ENCODE assay signal across 9 cellular contexts in the genomic region with DNA sequence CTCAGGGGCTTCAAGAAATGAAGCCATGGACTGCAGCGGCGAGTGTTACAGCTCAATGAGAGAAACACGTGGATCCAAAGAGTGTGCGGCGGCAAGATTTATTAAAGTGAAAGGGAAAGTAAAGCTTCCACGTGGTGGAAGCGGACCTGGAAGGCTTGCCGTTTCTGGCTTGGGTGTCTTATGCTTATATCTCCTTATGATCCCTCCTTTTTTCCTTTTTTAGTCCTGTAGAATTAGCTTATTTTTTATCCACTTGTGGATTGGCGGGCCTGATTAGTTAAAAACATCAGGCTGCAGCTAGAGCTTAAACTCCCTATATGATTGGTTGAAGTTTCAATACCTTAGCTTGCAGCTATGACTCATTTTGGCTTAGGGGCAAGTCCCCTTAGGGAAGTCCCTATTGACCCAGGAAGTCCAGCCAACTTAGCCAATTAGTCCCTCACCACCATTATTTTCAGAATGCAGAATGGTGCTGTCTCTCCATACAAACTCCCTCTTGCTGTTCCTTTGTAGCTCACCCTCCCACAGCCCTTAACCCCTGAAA. TPM values are rescaled to one million over a fixed set of nuclear protein-coding genes. Genes with fewer than 3 reads are reported as not detected.
DNase-seq lines count a peak whose midpoint lies in the region; ATAC-seq and TF ChIP-seq lines count a peak whose summit lies in the region.
"Had no signal": no experiment of that assay in that cellular context is flagged by ENCODE, and none has a peak within 500 bp of the region (broad histone marks: within the 10 kb centered on the region; RNA-seq: fewer than 3 reads in every experiment).

No MANE protein-coding gene starts in this region.

- H3K4me1 ChIP-seq in Karpas-422 (ENCODE audit: low read length) = peaks cover 8% of the 10 kb centered on the region

- H3K9me3 Mint-ChIP-seq in activated CD8-positive, alpha-beta memory T cell treated with anti-CD3 and anti-CD28 coated beads, Interleukin-2, amount 10 ng/mL, durations not matched to agents 7 days and 5 days (ENCODE audit: low read depth) = no peaks in the 10 kb centered on the region
- no peaks in the 10 kb centered on the region for H3K9me3 Mint-ChIP-seq in stimulated activated memory B cell treated with anti-CD40 and anti-IgM and Interleukin-4, amounts not matched to agents 10 μg/mL and 1 μg/mL and 100 μg/mL, for 72 hours

- peak overlapping the region; percentile 62; the same call in 1 of the 2 replicates for H2AFZ ChIP-seq in Karpas-422 (ENCODE audit: low read length)

- no peaks in the 10 kb centered on the region for H3K9me3 ChIP-seq in Karpas-422 (ENCODE audit: low read length)

- H3K9ac ChIP-seq in Karpas-422 (ENCODE audit: low read length) = no peak overlapping the region

- intact Hi-C loops in left cardiac atrium (cut with DNase I) = no loop called here

- no peaks in the 10 kb centered on the region for H3K36me3 Mint-ChIP-seq in activated CD8-positive, alpha-beta memory T cell treated with anti-CD3 and anti-CD28 coated beads, Interleukin-2, amount 10 ng/mL, durations not matched to agents 7 days and 5 days
- no peaks in the 10 kb centered on the region for H3K36me3 Mint-ChIP-seq in stimulated activated memory B cell treated with anti-CD40 and anti-IgM and Interleukin-4, amounts not matched to agents 10 μg/mL and 1 μg/mL and 100 μg/mL, for 72 hours

- no peak overlapping the region for H3K27ac ChIP-seq in Karpas-422 (ENCODE audit: low read length)

- CTCF ChIA-PET in activated CD8-positive, alpha-beta memory T cell treated with anti-CD3 and anti-CD28 coated beads, Interleukin-2, amount 10 ng/mL, durations not matched to agents 7 days and 5 days (lab: Charles Lee) = no interaction called here

- no peaks in the 10 kb centered on the region for H4K20me1 ChIP-seq in Karpas-422 (ENCODE audit: insufficient read depth, low read depth, low read length)

- ATAC-seq in activated CD8-positive, alpha-beta memory T cell treated with anti-CD3 and anti-CD28 coated beads, Interleukin-2, amount 10 ng/mL, durations not matched to agents 7 days and 5 days = no peak
- ATAC-seq in stimulated activated memory B cell treated with anti-CD40 and anti-IgM and Interleukin-4, amounts not matched to agents 10 μg/mL and 1 μg/mL and 100 μg/mL, for 72 hours = no peak
- ATAC-seq in GM21619 (IDR thresholded peaks at IDR 0.05; ENCODE audit: unreplicated experiment) (no peak), left cardiac atrium (no peak), HG03457 (IDR thresholded peaks at IDR 0.05; ENCODE audit: unreplicated experiment) (no peak)

- H3K27me3 Mint-ChIP-seq in activated CD8-positive, alpha-beta memory T cell treated with anti-CD3 and anti-CD28 coated beads, Interleukin-2, amount 10 ng/mL, durations not matched to agents 7 days and 5 days = no peaks in the 10 kb centered on the region
- peaks cover 3% of the 10 kb centered on the region for H3K27me3 Mint-ChIP-seq in stimulated activated memory B cell treated with anti-CD40 and anti-IgM and Interleukin-4, amounts not matched to agents 10 μg/mL and 1 μg/mL and 100 μg/mL, for 72 hours

- no peaks in the 10 kb centered on the region for H3K9me2 ChIP-seq in Karpas-422 (replicated peaks; ENCODE audit: insufficient read depth, low read length)

- H3K27me3 ChIP-seq in Karpas-422 (ENCODE audit: low read length) = no peaks in the 10 kb centered on the region; the same call in 1 of the 2 replicates

- no peak for TF ChIP-seq CTCF in epithelial cell of proximal tubule (conservative IDR thresholded peaks at IDR 0.05; ENCODE audit: low read depth, low read length)

- DNase-seq in activated CD8-positive, alpha-beta memory T cell treated with anti-CD3 and anti-CD28 coated beads, Interleukin-2, amount 10 ng/mL, durations not matched to agents 7 days and 5 days = no peak
- DNase-seq in activated CD8-positive, alpha-beta memory T cell treated with anti-CD3 and anti-CD28 coated beads for 24 hours = no peak
- DNase-seq in Karpas-422 (peak; percentile 60), epithelial cell of proximal tubule (ENCODE audit: low read depth) (no peak), left cardiac atrium (no peak)
- DNase-seq: amygdala had no signal

- peak overlapping the region; percentile 46 for H3K4me2 ChIP-seq in Karpas-422 (ENCODE audit: low read depth, low read length, poor library complexity, severe bottlenecking)

- no peaks in the 10 kb centered on the region for H3K79me2 ChIP-seq in Karpas-422 (ENCODE audit: low read length)

- H3K4me3 Mint-ChIP-seq in activated CD8-positive, alpha-beta memory T cell treated with anti-CD3 and anti-CD28 coated beads, Interleukin-2, amount 10 ng/mL, durations not matched to agents 7 days and 5 days = peak overlapping the region; percentile 53
- peak overlapping the region; percentile 67 for H3K4me3 Mint-ChIP-seq in stimulated activated memory B cell treated with anti-CD40 and anti-IgM and Interleukin-4, amounts not matched to agents 10 μg/mL and 1 μg/mL and 100 μg/mL, for 72 hours

- peak overlapping the region; percentile 43 for H3K27ac Mint-ChIP-seq in activated CD8-positive, alpha-beta memory T cell treated with anti-CD3 and anti-CD28 coated beads, Interleukin-2, amount 10 ng/mL, durations not matched to agents 7 days and 5 days
- no peak overlapping the region for H3K27ac Mint-ChIP-seq in stimulated activated memory B cell treated with anti-CD40 and anti-IgM and Interleukin-4, amounts not matched to agents 10 μg/mL and 1 μg/mL and 100 μg/mL, for 72 hours

- H3K4me3 ChIP-seq in Karpas-422 (ENCODE audit: low read length) (peak overlapping the region; percentile 33; the same call in 1 of the 2 replicates), epithelial cell of proximal tubule (ENCODE audit: low read depth, low read length) (peak overlapping the region; percentile 31)

- H3K36me3 ChIP-seq in Karpas-422 (ENCODE audit: insufficient read depth, low read length) = no peaks in the 10 kb centered on the region

- peaks cover 10% of the 10 kb centered on the region for H3K4me1 Mint-ChIP-seq in activated CD8-positive, alpha-beta memory T cell treated with anti-CD3 and anti-CD28 coated beads, Interleukin-2, amount 10 ng/mL, durations not matched to agents 7 days and 5 days
- peaks cover 5% of the 10 kb centered on the region for H3K4me1 Mint-ChIP-seq in stimulated activated memory B cell treated with anti-CD40 and anti-IgM and Interleukin-4, amounts not matched to agents 10 μg/mL and 1 μg/mL and 100 μg/mL, for 72 hours

RNA-seq across cellular contexts. Expression of gene HNMT, which starts 11.6 kb away (rescaled TPM):
- not detected for total RNA-seq in activated CD8-positive, alpha-beta memory T cell treated with anti-CD3 and anti-CD28 coated beads, Interleukin-2, amount 10 ng/mL, durations not matched to agents 7 days and 5 days
- total RNA-seq in Karpas-422 (2014; rRNA removed; shearing (Covaris generic); ENCODE audit: low replicate concordance) = not detected in 2 replicates
- total RNA-seq in epithelial cell of proximal tubule = 20.2 and 22.9 TPM in 2 replicates
- total RNA-seq in left cardiac atrium = 10 to 100 TPM; 19.0 to 32.6 TPM

Comparison
In these comparisons a context has a peak if more than half of its experiments do, and no peak if none do; other contexts are left out.
1. RNA of gene HNMT, which starts 11.6 kb away (total RNA-seq): 19.0 to 32.6 TPM in left cardiac atrium and 20.2 to 22.9 TPM in epithelial cell of proximal tubule; not detected in activated CD8-positive, alpha-beta memory T cell treated with anti-CD3 and anti-CD28 coated beads, Interleukin-2, amount 10 ng/mL, durations not matched to agents 7 days and 5 days and not detected in Karpas-422; every median in the first group is over 10 times any median in the second.